Comparison of ENCODE assay signal across 13 cellular contexts in genomic region chr2:85770786-85771409, GRCh38. TPM values are rescaled to one million over a fixed set of nuclear protein-coding genes. Genes with fewer than 3 reads are reported as not detected.
A peak's percentile ranks its signal among the peaks of the same experiment; 100 is the strongest.
DNase-seq lines count a peak whose midpoint lies in the region; ATAC-seq and TF ChIP-seq lines count a peak whose summit lies in the region.
"Had no signal": no experiment of that assay in that cellular context is flagged by ENCODE, and none has a peak within 500 bp of the region (broad histone marks: within the 10 kb centered on the region; RNA-seq: fewer than 3 reads in every experiment).

No MANE protein-coding gene starts in this region.

- no peak for TF ChIP-seq POLR2A in sigmoid colon (IDR thresholded peaks at IDR 0.05)

- no peak overlapping the region for H3K27ac Mint-ChIP-seq in glutamatergic neuron (ENCODE audit: unreplicated experiment)
- H3K27ac Mint-ChIP-seq: WTC11 had no signal

- no peak for TF ChIP-seq CTCF in left ventricle myocardium inferior (IDR thresholded peaks at IDR 0.05; ENCODE audit: borderline replicate concordance)
- no peak for TF ChIP-seq CTCF in glutamatergic neuron (IDR thresholded peaks at IDR 0.05; ENCODE audit: partially characterized antibody, unreplicated experiment)
- no peak for TF ChIP-seq CTCF in sigmoid colon (IDR thresholded peaks at IDR 0.05)

- H3K4me1 Mint-ChIP-seq in glutamatergic neuron (ENCODE audit: low read depth, unreplicated experiment): peaks cover 50% of the 10 kb centered on the region

- ATAC-seq in aorta (ENCODE audit: low FRiP score) (no peak), HG02852 (IDR thresholded peaks at IDR 0.05; ENCODE audit: unreplicated experiment) (no peak)
- ATAC-seq: WTC11 had no signal

- H3K4me1 ChIP-seq in left ventricle myocardium inferior: peaks cover 96% of the 10 kb centered on the region
- peaks cover 0 to 81% (median 74%) of the 10 kb centered on the region in 4 donors for H3K4me1 ChIP-seq in sigmoid colon
- H3K4me1 ChIP-seq in aorta (ENCODE audit: control insufficient read depth in 1 of 2, insufficient read depth in 2 of 2, low read length in 2 of 2): peaks cover 9 to 13% of the 10 kb centered on the region in 2 donors

- no peak for TF ChIP-seq EP300 in sigmoid colon (IDR thresholded peaks at IDR 0.05)

- H3K36me3 Mint-ChIP-seq in glutamatergic neuron (ENCODE audit: unreplicated experiment): no peaks in the 10 kb centered on the region
- H3K36me3 Mint-ChIP-seq: WTC11 had no signal

- peak overlapping the region; percentile 53 for H3K4me3 ChIP-seq in left ventricle myocardium inferior
- no peak overlapping the region for H3K4me3 ChIP-seq in sigmoid colon
- H3K4me3 ChIP-seq in aorta (ENCODE audit: low read length in 2 of 2): no peak overlapping the region

- no peak for DNase-seq in left ventricle myocardium inferior
- DNase-seq in cardiac septum (ENCODE audit: low spot score): no peak
- no peak for DNase-seq in glutamatergic neuron
- no peak for DNase-seq in sigmoid colon
- DNase-seq in aorta: no peak
- no peak for DNase-seq in activated T-cell treated with anti-CD3 and anti-CD28 coated beads, Interleukin-2, amount 50 U/mL, for 48 hours
- DNase-seq in putamen (ENCODE audit: low spot score): no peak
- DNase-seq: activated effector memory CD4-positive, alpha-beta T cell treated with Interleukin-2 at 50 U/mL for 16 hours; Calu3 had no signal

- H3K9me3 ChIP-seq in left ventricle myocardium inferior (replicated peaks): no peaks in the 10 kb centered on the region
- no peaks in the 10 kb centered on the region for H3K9me3 ChIP-seq in sigmoid colon
- H3K9me3 ChIP-seq in aorta (ENCODE audit: control insufficient read depth, low read length): no peaks in the 10 kb centered on the region

- H3K27me3 Mint-ChIP-seq in glutamatergic neuron (ENCODE audit: unreplicated experiment): peaks cover 6% of the 10 kb centered on the region

- peak overlapping the region; percentile 64 for H3K4me3 Mint-ChIP-seq in glutamatergic neuron (ENCODE audit: unreplicated experiment)
- H3K4me3 Mint-ChIP-seq: WTC11 had no signal

- H3K27me3 ChIP-seq in left ventricle myocardium inferior (ENCODE audit: low read depth): no peaks in the 10 kb centered on the region
- H3K27me3 ChIP-seq in sigmoid colon: no peaks in the 10 kb centered on the region
- H3K27me3 ChIP-seq in aorta (ENCODE audit: control insufficient read depth in 1 of 2, insufficient read depth in 2 of 2, low read length in 1 of 2): no peaks in the 10 kb centered on the region

- intact Hi-C loops in left ventricle myocardium inferior (cut with micrococcal nuclease): no loop called here
- intact Hi-C loops in cardiac septum (cut with DNase I): no loop called here
- intact Hi-C loops in sigmoid colon (cut with DNase I): loop anchor here (1.0 to 5.0 kb wide), 2 partner anchors 17 to 34 kb away; no protein-coding TSS in a partner anchor
- intact Hi-C loops in aorta (cut with DNase I): no loop called here

- peaks cover 14% of the 10 kb centered on the region for H3K9me3 Mint-ChIP-seq in glutamatergic neuron (ENCODE audit: unreplicated experiment)
- H3K9me3 Mint-ChIP-seq: WTC11 had no signal

- H3K27ac ChIP-seq in left ventricle myocardium inferior (replicated peaks) (peak overlapping the region; percentile 95), sigmoid colon (peak overlapping the region; percentile 87 to 94 (median 89)), aorta (ENCODE audit: low read depth in 1 of 2, low read length in 2 of 2) (peak overlapping the region; percentile 58 to 86)
- H3K27ac ChIP-seq: parathyroid adenoma had no signal

- 79 to 85% methylated on average over 10 of the region's 10 CpGs for WGBS in sigmoid colon, 2 donors
- 84 to 88% methylated on average over 10 of the region's 10 CpGs for WGBS in aorta, 2 donors

- H3K36me3 ChIP-seq in left ventricle myocardium inferior (peaks cover 8% of the 10 kb centered on the region), sigmoid colon (no peaks in the 10 kb centered on the region), aorta (ENCODE audit: control insufficient read depth in 1 of 2, insufficient read depth in 2 of 2, low read length in 1 of 2) (peaks cover 0 to 5% of the 10 kb centered on the region in 2 donors)

RNA-seq across cellular contexts. Expression of gene ATOH8, which starts 17.1 kb away (rescaled TPM):
- 23.3 TPM for total RNA-seq in left ventricle myocardium inferior
- total RNA-seq in cardiac septum: 21.0 TPM
- total RNA-seq in glutamatergic neuron (ENCODE audit: unreplicated experiment): 9.0 TPM
- 10 to 100 TPM; 12.4 to 20.6 (median 18.1) TPM for total RNA-seq in sigmoid colon
- polyA plus RNA-seq in sigmoid colon: 1 to 10 TPM; 1.6 to 9.4 (median 6.6) TPM
- total RNA-seq in aorta: 10 to 100 TPM; 56.7 to 68.5 TPM
- polyA plus RNA-seq in aorta: 10 to 100 TPM; 51.5 to 78.8 TPM
- total RNA-seq: activated CD8-positive, alpha-beta memory T cell treated with anti-CD3 and anti-CD28 coated beads for 36 hours had no signal
